ENCODE assay signal across 8 cellular contexts in genomic region chr9:132354645-132355355, GRCh38. TPM values are rescaled to one million over a fixed set of nuclear protein-coding genes. Genes with fewer than 3 reads are reported as not detected.
DNase-seq lines count a peak whose midpoint lies in the region; ATAC-seq and TF ChIP-seq lines count a peak whose summit lies in the region.

SETX (minus strand) TSS chr9:132354986; CDS start chr9:132349428, 5,558 bp downstream.

- H3K4me1 ChIP-seq in iPS-18a (ENCODE audit: control insufficient read depth, low read depth, low read length) (peaks cover 7% of the 10 kb centered on the region), skeletal muscle satellite cell (ENCODE audit: control insufficient read depth, insufficient read depth, low read length) (peaks cover 26% of the 10 kb centered on the region)

- in situ Hi-C loops in T47D (cut with HindIII; ENCODE audit: low pct_unique_long_range_greater_than_20kb, low sequenced_read_pairs), result no loop called here

- CTCF ChIA-PET in AG04450 (lab: Charles Lee), result interaction anchor here (1.2 kb wide), 1 partner anchor 220 kb away, joined by 8 read pairs; no protein-coding TSS in a partner anchor

- peaks cover 4% of the 10 kb centered on the region; the same call in 1 of the 2 replicates for H3K9me3 ChIP-seq in AG04450 (ENCODE audit: control insufficient read depth, insufficient read depth, low read length)
- no peaks in the 10 kb centered on the region for H3K9me3 ChIP-seq in iPS-18a (ENCODE audit: control insufficient read depth, low read depth, low read length)
- H3K9me3 ChIP-seq in skeletal muscle satellite cell (replicated peaks; ENCODE audit: low read length), result no peaks in the 10 kb centered on the region

- H3K36me3 ChIP-seq in iPS-18a (ENCODE audit: control insufficient read depth, low read depth, low read length), result peaks cover 36% of the 10 kb centered on the region
- H3K36me3 ChIP-seq in skeletal muscle satellite cell (ENCODE audit: insufficient read depth, low read length), result peaks cover 37% of the 10 kb centered on the region

- peak; percentile 86 for ATAC-seq in GM18907 (IDR thresholded peaks at IDR 0.05; ENCODE audit: unreplicated experiment)
- ATAC-seq in HG03139 (IDR thresholded peaks at IDR 0.05; ENCODE audit: unreplicated experiment), result peak; percentile 84

- H3K4me2 ChIP-seq in skeletal muscle satellite cell (ENCODE audit: low read length), result peak within 1 kb of the TSS; percentile 89

- H3K9ac ChIP-seq in iPS-18a (ENCODE audit: low read length) (peak within 1 kb of the TSS; percentile 81), skeletal muscle satellite cell (ENCODE audit: low read depth, low read length) (peak within 1 kb of the TSS; percentile 99)

- DNase-seq in AG04450 (ENCODE audit: low read depth, low spot score) (peak; percentile 82), NCI-H2196 treated with DMSO at 0.1 percent for 48 hours (lab: John Stamatoyannopoulos, UW; ENCODE audit: unreplicated experiment) (peak; percentile 96), T47D (ENCODE audit: low read depth in 1 of 2, low spot score in 1 of 2) (peak; percentile 99)

- POLR2A ChIA-PET in AG04450 (lab: Yijun Ruan, JAX), result interaction anchor here (0.5 to 0.8 kb wide), 4 partner anchors 10 to 1229 kb away, joined by 3 to 7 read pairs (median 5); partner anchors contain the start of gene NUP214

- no peaks in the 10 kb centered on the region for H3K27me3 ChIP-seq in AG04450 (ENCODE audit: control insufficient read depth, insufficient read depth, low read length)
- H3K27me3 ChIP-seq in iPS-18a (ENCODE audit: control insufficient read depth, insufficient read depth, low read length), result no peaks in the 10 kb centered on the region
- H3K27me3 ChIP-seq in skeletal muscle satellite cell (ENCODE audit: control insufficient read depth, insufficient read depth, low read length), result no peaks in the 10 kb centered on the region

- TF ChIP-seq CTCF in AG04450 (IDR thresholded peaks at IDR 0.05; ENCODE audit: low read depth, low read length) (no peak), VCaP (conservative IDR thresholded peaks at IDR 0.05) (no peak)

- peak within 1 kb of the TSS; percentile 80 for H3K27ac ChIP-seq in AG04450 (ENCODE audit: low read depth, low read length)
- peak within 1 kb of the TSS; percentile 91 for H3K27ac ChIP-seq in VCaP
- H3K27ac ChIP-seq in iPS-18a (ENCODE audit: low read length), result peak within 1 kb of the TSS; percentile 84

- H3K4me3 ChIP-seq in AG04450 (ENCODE audit: low read depth, low read length) (peak within 1 kb of the TSS; percentile 96), iPS-18a (ENCODE audit: low read length) (peak within 1 kb of the TSS; percentile 84), skeletal muscle satellite cell (ENCODE audit: low read length) (peak within 1 kb of the TSS; percentile 100)

RNA-seq across cellular contexts. Expression of gene SETX, which starts in this region (rescaled TPM):
- 25.1 and 31.5 TPM in 2 replicates for polyA plus RNA-seq in AG04450 (2011; rRNA removed)
- polyA minus RNA-seq in AG04450 (2011; rRNA and poly(A)+ RNA removed), result 65.1 and 84.0 TPM in 2 replicates
- 45.4 and 52.2 TPM in 2 replicates for total RNA-seq in skeletal muscle satellite cell (2012; rRNA removed)

Comparison
In these comparisons a context has a peak if more than half of its experiments do, and no peak if none do; other contexts are left out.
1. Peak in every context shown above with its lines: DNase-seq, ATAC-seq, H3K4me3 ChIP-seq and H3K27ac ChIP-seq.